20 cellular contexts compared by ENCODE assay signal in the genomic region with DNA sequence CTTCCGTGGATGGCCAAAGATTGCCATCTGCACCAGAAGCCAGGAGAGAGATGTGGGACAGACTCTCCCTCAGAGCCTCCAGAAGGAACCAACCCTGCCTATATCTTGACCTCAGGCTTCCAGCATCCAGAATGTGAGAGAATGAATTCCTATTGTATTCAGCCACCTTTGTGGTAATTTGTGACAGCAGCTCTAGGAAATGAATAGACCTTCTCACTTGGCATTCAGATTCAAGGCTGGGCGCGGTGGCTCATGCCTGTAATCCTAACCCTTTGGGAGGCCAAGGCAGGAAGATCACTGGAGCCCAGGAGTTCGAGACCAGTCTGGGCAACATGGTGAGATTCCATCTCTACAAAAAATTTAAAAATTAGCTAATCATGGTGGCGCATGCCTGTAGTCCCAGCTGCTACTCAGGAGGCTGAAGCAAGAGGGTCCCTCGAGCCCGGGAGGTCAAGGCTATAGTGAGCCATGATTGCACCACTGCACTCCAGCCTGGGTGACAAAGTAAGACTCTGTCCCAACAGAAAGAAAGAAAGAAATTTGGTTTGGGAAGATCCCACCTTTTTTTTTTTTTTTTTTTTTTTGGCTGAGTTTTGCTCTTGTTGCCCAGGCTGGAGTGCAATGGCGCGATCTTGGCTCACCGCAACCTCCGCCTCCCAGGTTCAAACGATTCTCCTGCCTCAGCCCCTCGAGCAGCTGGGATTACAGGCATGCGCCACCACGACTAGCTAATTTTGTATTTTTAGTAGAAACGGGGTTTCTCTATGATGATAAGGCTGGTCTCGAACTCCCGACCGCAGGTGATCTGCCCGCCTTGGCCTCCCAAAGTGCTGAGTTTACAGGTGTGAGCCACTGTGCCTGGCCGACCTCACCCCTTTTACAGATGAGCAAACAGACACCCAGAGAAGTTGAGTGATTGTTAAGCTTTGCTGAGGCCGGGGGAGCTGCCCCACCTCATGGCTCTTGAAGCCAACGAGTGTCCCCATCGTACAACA. TPM values are rescaled to one million over a fixed set of nuclear protein-coding genes. Genes with fewer than 3 reads are reported as not detected.
DNase-seq lines count a peak whose midpoint lies in the region; ATAC-seq and TF ChIP-seq lines count a peak whose summit lies in the region.
"Had no signal": no experiment of that assay in that cellular context is flagged by ENCODE, and none has a peak within 500 bp of the region (broad histone marks: within the 10 kb centered on the region; RNA-seq: fewer than 3 reads in every experiment).

No MANE protein-coding gene starts in this region.

- H4K8ac ChIP-seq in mesendoderm (ENCODE audit: low read depth, low read length) (no peak overlapping the region), trophoblast cell (ENCODE audit: low read depth, low read length) (no peak overlapping the region)

- H3K14ac ChIP-seq in trophoblast cell (ENCODE audit: low read length) = no peak overlapping the region

- H2BK15ac ChIP-seq in mesendoderm (replicated peaks; ENCODE audit: low read depth) = no peak overlapping the region

- H3K4me2 ChIP-seq in mesendoderm (ENCODE audit: low read length) (no peak overlapping the region), trophoblast cell (ENCODE audit: low read length) (no peak overlapping the region)
- H3K4me2 ChIP-seq: A549, BLaER1 had no signal

- TF ChIP-seq EP300 in tibial nerve (IDR thresholded peaks at IDR 0.05) = no peak

- H3K9me3 ChIP-seq in trophoblast cell (ENCODE audit: insufficient read depth, low read depth, low read length) (peaks cover 2% of the 10 kb centered on the region), tibial nerve (no peaks in the 10 kb centered on the region)

- no peak overlapping the region for H2BK120ac ChIP-seq in mesendoderm (ENCODE audit: low read depth, low read length)
- H2BK120ac ChIP-seq in trophoblast cell (ENCODE audit: insufficient read depth, low read length, poor library complexity) = no peak overlapping the region

- no peaks in the 10 kb centered on the region for H3K27me3 ChIP-seq in mesendoderm (ENCODE audit: insufficient read depth, low read length, poor library complexity)
- no peaks in the 10 kb centered on the region for H3K27me3 ChIP-seq in trophoblast cell (ENCODE audit: insufficient read depth, low read length)
- no peaks in the 10 kb centered on the region for H3K27me3 ChIP-seq in tibial nerve
- H3K27me3 ChIP-seq: BLaER1 had no signal

- H3K23ac ChIP-seq in mesendoderm (ENCODE audit: low read length) (no peak overlapping the region), trophoblast cell (ENCODE audit: low read length) (no peak overlapping the region)

- intact Hi-C loops in Right ventricle myocardium superior (cut with DNase I) = no loop called here
- intact Hi-C loops in left ventricle myocardium superior (cut with micrococcal nuclease) = no loop called here
- intact Hi-C loops in sciatic nerve (cut with DNase I) = no loop called here

- H4K5ac ChIP-seq in mesendoderm (ENCODE audit: low read length) = no peak overlapping the region

- H3K18ac ChIP-seq in mesendoderm (ENCODE audit: low read length) = no peak overlapping the region
- no peak overlapping the region for H3K18ac ChIP-seq in trophoblast cell (ENCODE audit: low read length)

- no peak overlapping the region for H2AK5ac ChIP-seq in mesendoderm (ENCODE audit: low read length)
- no peak overlapping the region for H2AK5ac ChIP-seq in trophoblast cell (ENCODE audit: low read length)

- H3K79me2 ChIP-seq in mesendoderm (ENCODE audit: control insufficient read depth, insufficient read depth, low read length) = no peaks in the 10 kb centered on the region
- H3K79me2 ChIP-seq in trophoblast cell (ENCODE audit: control insufficient read depth, insufficient read depth, low read length, poor library complexity) = no peaks in the 10 kb centered on the region

- H2BK5ac ChIP-seq in mesendoderm (ENCODE audit: low read length) (no peak overlapping the region), trophoblast cell (ENCODE audit: low read depth, low read length, poor library complexity) (no peak overlapping the region)

- WGBS in mesendoderm (ENCODE audit: extremely low coverage, insufficient coverage, low lambda C conversion rate) = no CpG with 5 or more reads among the region's 24 CpGs
- no CpG with 5 or more reads among the region's 24 CpGs for WGBS in trophoblast cell (ENCODE audit: extremely low coverage, insufficient coverage, insufficient read length)
- WGBS in tibial nerve, 2 donors = 82 to 86% methylated on average over 23 to 24 of the region's 24 CpGs

- no peak overlapping the region for H3K4me3 ChIP-seq in mesendoderm (ENCODE audit: low read length)
- no peak overlapping the region for H3K4me3 ChIP-seq in trophoblast cell (ENCODE audit: low read depth, low read length)
- H3K4me3 ChIP-seq in tibial nerve = no peak overlapping the region
- H3K4me3 ChIP-seq: A549, BLaER1, GM23248 had no signal

- H3K56ac ChIP-seq in mesendoderm (ENCODE audit: low read length) = no peak overlapping the region

- no peak for TF ChIP-seq POLR2A in tibial nerve (IDR thresholded peaks at IDR 0.05)

- no peaks in the 10 kb centered on the region for H3K79me1 ChIP-seq in mesendoderm (ENCODE audit: low read length)
- no peaks in the 10 kb centered on the region for H3K79me1 ChIP-seq in trophoblast cell (ENCODE audit: low read length)

- no peak overlapping the region for H4K12ac ChIP-seq in trophoblast cell (ENCODE audit: low read depth, low read length)

- H3K27ac ChIP-seq in mesendoderm (ENCODE audit: low read depth, low read length) = no peak overlapping the region
- no peak overlapping the region for H3K27ac ChIP-seq in trophoblast cell (ENCODE audit: low read depth, low read length)
- peak overlapping the region in 2 of 4 donors; percentile 75 to 76 for H3K27ac ChIP-seq in tibial nerve
- H3K27ac ChIP-seq: 22Rv1, A549, BLaER1, GM23248, HL-60 had no signal

- H3K4ac ChIP-seq in mesendoderm (ENCODE audit: low read depth, low read length) = no peak overlapping the region
- H3K4ac ChIP-seq in trophoblast cell (ENCODE audit: low read depth, low read length) = no peak overlapping the region

- no peak overlapping the region for H2AFZ ChIP-seq in trophoblast cell (ENCODE audit: insufficient read depth, low read length, poor library complexity)
- H2AFZ ChIP-seq: GM23248 had no signal

- no peak for ATAC-seq in Right ventricle myocardium superior (ENCODE audit: poor library complexity)
- ATAC-seq in left ventricle myocardium superior = no peak
- no peak for ATAC-seq in sciatic nerve
- ATAC-seq: A549 had no signal

- H3K9ac ChIP-seq in mesendoderm (ENCODE audit: low read length) (no peak overlapping the region), trophoblast cell (ENCODE audit: low read length) (no peak overlapping the region)
- H3K9ac ChIP-seq: BLaER1, GM23248 had no signal

- H3K36me3 ChIP-seq in mesendoderm (ENCODE audit: control insufficient read depth, insufficient read depth, low read length) (no peaks in the 10 kb centered on the region), trophoblast cell (ENCODE audit: control insufficient read depth in 1 of 2, insufficient read depth in 2 of 2, low read length in 2 of 2) (no peaks in the 10 kb centered on the region), tibial nerve (no peaks in the 10 kb centered on the region)
- H3K36me3 ChIP-seq: BLaER1 had no signal

- H4K91ac ChIP-seq in trophoblast cell (ENCODE audit: low read depth, low read length) = no peak overlapping the region

- peak; percentile 10 for DNase-seq in Right ventricle myocardium superior
- no peak for DNase-seq in left ventricle myocardium superior
- DNase-seq in dedifferentiated amniotic fluid mesenchymal stem cell (ENCODE audit: extremely low spot score) = peak; percentile 11
- DNase-seq in mesendoderm = peak; percentile 63
- DNase-seq in trophoblast cell = peak; percentile 9 to 29
- DNase-seq in tibial nerve (ENCODE audit: low spot score in 2 of 2) = no peak
- no peak for DNase-seq in sciatic nerve (ENCODE audit: low spot score)
- DNase-seq in NCI-H1417 (lab: John Stamatoyannopoulos, UW) = no peak
- DNase-seq: CD4-positive, alpha-beta memory T cell; DMS 273 treated with DMSO at 0.1 percent for 48 hours; DMS53; GM23248; HCEC 1CT had no signal

- H2BK12ac ChIP-seq in trophoblast cell (ENCODE audit: low read length) = no peak overlapping the region

- TF ChIP-seq CTCF in tibial nerve (IDR thresholded peaks at IDR 0.05) = no peak

- H3K4me1 ChIP-seq in mesendoderm (ENCODE audit: control insufficient read depth, low read depth, low read length) (peaks cover 8% of the 10 kb centered on the region), trophoblast cell (ENCODE audit: control insufficient read depth in 1 of 2, insufficient read depth in 2 of 2, low read length in 2 of 2) (peaks cover 0 to 3% of the 10 kb centered on the region in 2 experiments), tibial nerve (peaks cover 0 to 57% (median 24%) of the 10 kb centered on the region in 4 donors)
- H3K4me1 ChIP-seq: A549 had no signal

RNA-seq across cellular contexts. Expression of a gene that starts 4.3 kb away (rescaled TPM):
- total RNA-seq in Right ventricle myocardium superior (not detected), left ventricle myocardium superior (not detected), tibial nerve (not detected), sciatic nerve (not detected)
- polyA plus RNA-seq in mesendoderm (2013, experiment 1 of 2) = 0.06 TPM
- polyA plus RNA-seq in mesendoderm (2013, experiment 2 of 2) = not detected
- polyA plus RNA-seq in trophoblast cell (2013) = not detected in 2 replicates
- total RNA-seq: CD4-positive, alpha-beta memory T cell; GM23248; H4 had no signal
- polyA plus RNA-seq: CD14-positive monocyte; CD4-positive, alpha-beta memory T cell; GM23248; IgD-negative memory B cell had no signal

RNA-seq across cellular contexts. Expression of a gene that starts 45.9 kb away (rescaled TPM):
- total RNA-seq in Right ventricle myocardium superior = 53.0 TPM
- 51.4 TPM for total RNA-seq in left ventricle myocardium superior
- polyA plus RNA-seq in mesendoderm (2013, experiment 1 of 2) = 5.7 TPM
- polyA plus RNA-seq in mesendoderm (2013, experiment 2 of 2) = 5.1 TPM
- polyA plus RNA-seq in trophoblast cell (2013) = 31.8 and 33.8 TPM in 2 replicates
- 100 to 1,000 TPM in 3 of 4 donors, 10 to 100 TPM in 1; 93.3 to 121 (median 117) TPM for total RNA-seq in tibial nerve
- 98.8 TPM for total RNA-seq in sciatic nerve

Comparison
In these comparisons a context has a peak if more than half of its experiments do, and no peak if none do; other contexts are left out.
1. DNase-seq: peak in Right ventricle myocardium superior (single experiment), dedifferentiated amniotic fluid mesenchymal stem cell (single experiment), mesendoderm (single experiment) and trophoblast cell (2 of 2); none in left ventricle myocardium superior (single experiment), tibial nerve (0 of 2), sciatic nerve (single experiment) and NCI-H1417 (0 of 3).